Comparison of ENCODE assay signal across 10 cellular contexts in the genomic region with DNA sequence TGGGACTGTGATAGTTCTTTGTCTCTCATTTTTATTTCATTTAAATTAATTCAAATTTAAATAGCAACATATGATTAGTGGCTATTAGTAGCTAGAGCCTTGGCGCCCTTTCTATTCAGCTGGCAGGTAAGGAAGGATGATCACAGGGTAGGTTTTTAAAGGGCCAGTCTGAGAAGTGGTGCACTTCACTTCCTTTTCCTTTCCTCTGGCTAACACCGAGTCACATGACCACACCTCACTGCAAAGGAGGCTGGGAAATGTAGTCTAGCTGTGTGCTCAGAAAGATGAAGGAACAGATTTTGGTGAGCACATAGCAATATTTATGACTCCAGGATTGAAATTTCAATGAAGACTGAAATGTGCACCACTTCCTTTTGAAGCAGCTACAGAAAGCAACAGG.
DNase-seq lines count a peak whose midpoint lies in the region; ATAC-seq, FAIRE-seq and TF ChIP-seq lines count a peak whose summit lies in the region.
"Had no signal": no experiment of that assay in that cellular context is flagged by ENCODE, and none has a peak within 500 bp of the region (broad histone marks: within the 10 kb centered on the region; RNA-seq: fewer than 3 reads in every experiment).

No MANE protein-coding gene starts in this region.

- no peak for FAIRE-seq in HepG2 (lab: Jason Lieb, UNC)

- no peak for ATAC-seq in HepG2
- ATAC-seq in GM21528 (IDR thresholded peaks at IDR 0.05; ENCODE audit: low FRiP score, unreplicated experiment) = no peak
- no peak for ATAC-seq in HG03159 (IDR thresholded peaks at IDR 0.05; ENCODE audit: unreplicated experiment)

- H3K27ac ChIP-seq in HepG2 (ENCODE audit: extremely low read length, insufficient read depth, low read length) = no peak overlapping the region
- H3K27ac ChIP-seq: left ventricle myocardium inferior had no signal

- H3K4me2 ChIP-seq in HepG2 (ENCODE audit: low read depth, low read length) = no peak overlapping the region

- BruUV-seq in HepG2 (replicated peaks; lab: Mats Ljungman, UMichigan) = no TSS peak

- H3K9ac ChIP-seq in HepG2 (ENCODE audit: insufficient read depth, low read depth, low read length) = no peak overlapping the region

- H3K27ac Mint-ChIP-seq in activated CD4-positive, alpha-beta memory T cell treated with anti-CD3 and anti-CD28 coated beads for 36 hours = no peak overlapping the region

- no peaks in the 10 kb centered on the region for H3K79me2 ChIP-seq in HepG2 (ENCODE audit: insufficient read depth, low read length)

- no peak for TF ChIP-seq RAD21 in HepG2 (CRISPR knock-in tag; IDR thresholded peaks at IDR 0.05)

- intact Hi-C loops in activated CD4-positive, alpha-beta memory T cell treated with anti-CD3 and anti-CD28 coated beads for 36 hours (cut with micrococcal nuclease) = no loop called here
- intact Hi-C loops in HepG2 (cut with micrococcal nuclease; ENCODE audit: unreplicated experiment) = no loop called here

- DNase-seq in DMS114 treated with DMSO at 0.1 percent for 48 hours (lab: John Stamatoyannopoulos, UW; ENCODE audit: unreplicated experiment) (peak; percentile 15), LHCN-M2 (ENCODE audit: low read depth) (peak; percentile 44), HepG2 (ENCODE audit: low spot score) (no peak), DMS153 (lab: John Stamatoyannopoulos, UW) (no peak), NCI-H226 (no peak)
- DNase-seq in activated CD4-positive, alpha-beta memory T cell treated with anti-CD3 and anti-CD28 coated beads for 36 hours = peak; percentile 53
- DNase-seq: left ventricle myocardium inferior, NCI-H1436 treated with DMSO at 0.1 percent for 48 hours had no signal

- H3K4me1 Mint-ChIP-seq in activated CD4-positive, alpha-beta memory T cell treated with anti-CD3 and anti-CD28 coated beads for 36 hours (ENCODE audit: low read depth) = peaks cover 16% of the 10 kb centered on the region

- H3K36me3 Mint-ChIP-seq in activated CD4-positive, alpha-beta memory T cell treated with anti-CD3 and anti-CD28 coated beads for 36 hours = no peaks in the 10 kb centered on the region

- CTCF ChIA-PET in activated CD4-positive, alpha-beta memory T cell treated with anti-CD3 and anti-CD28 coated beads for 36 hours (lab: Charles Lee) = no interaction called here
- CTCF ChIA-PET in HepG2 (lab: Yijun Ruan, JAX; ENCODE audit: low intra/inter-chr PET ratio, low total read pairs) = no interaction called here

- H3K27me3 Mint-ChIP-seq in activated CD4-positive, alpha-beta memory T cell treated with anti-CD3 and anti-CD28 coated beads for 36 hours = no peaks in the 10 kb centered on the region

- H3K9me3 Mint-ChIP-seq in activated CD4-positive, alpha-beta memory T cell treated with anti-CD3 and anti-CD28 coated beads for 36 hours = no peaks in the 10 kb centered on the region

- no peaks in the 10 kb centered on the region for H3K4me1 ChIP-seq in HepG2 (ENCODE audit: insufficient read depth, low read length)

- H3K4me3 Mint-ChIP-seq in activated CD4-positive, alpha-beta memory T cell treated with anti-CD3 and anti-CD28 coated beads for 36 hours = no peak overlapping the region

- H3K4me3 ChIP-seq in HepG2 (replicated peaks in 1 of 3; ENCODE audit: insufficient read depth in 1 of 3, low read depth in 2 of 3, low read length in 3 of 3) = no peak overlapping the region
- H3K4me3 ChIP-seq: left ventricle myocardium inferior had no signal

- no peaks in the 10 kb centered on the region for H3K27me3 ChIP-seq in HepG2 (ENCODE audit: control insufficient read depth in 1 of 2, insufficient read depth in 2 of 2, low read length in 2 of 2)

- H2AFZ ChIP-seq in HepG2 (ENCODE audit: low read length) = no peak overlapping the region

- TF ChIP-seq CTCF in HepG2 (CRISPR knock-in tag; IDR thresholded peaks at IDR 0.05) = no peak

- no peak for TF ChIP-seq POLR2A in HepG2 (IDR thresholded peaks at IDR 0.05; ENCODE audit: insufficient read depth in 1 of 2, low read depth in 2 of 2, low read length in 2 of 2)

- POLR2A ChIA-PET in activated CD4-positive, alpha-beta memory T cell treated with anti-CD3 and anti-CD28 coated beads for 36 hours (lab: Charles Lee) = no interaction called here
- POLR2A ChIA-PET in HepG2 (lab: Yijun Ruan, JAX) = no interaction called here

- in situ Hi-C loops in HepG2 (cut with HindIII; ENCODE audit: extremely low pct_ligation_motif_present, low pct_unique_long_range_greater_than_20kb) = no loop called here

- WGBS in HepG2 (ENCODE audit: low lambda C conversion rate) = 0% methylated on average over 2 of the region's 2 CpGs

- no peak for TF ChIP-seq EP300 in HepG2 (IDR thresholded peaks at IDR 0.05; ENCODE audit: low read depth in 2 of 2, low read length in 2 of 2)
- no peak for TF ChIP-seq EP300 in HepG2 (CRISPR knock-in tag; IDR thresholded peaks at IDR 0.05; ENCODE audit: borderline replicate concordance)

- H3K9me3 ChIP-seq in HepG2 (ENCODE audit: low read length) = peaks cover 64% of the 10 kb centered on the region
- H3K9me3 ChIP-seq: left ventricle myocardium inferior had no signal

- no peaks in the 10 kb centered on the region for H3K36me3 ChIP-seq in HepG2 (replicated peaks in 1 of 2; ENCODE audit: control insufficient read depth in 1 of 2, insufficient read depth in 2 of 2, low read length in 2 of 2)
- H3K36me3 ChIP-seq: left ventricle myocardium inferior had no signal

- H4K20me1 ChIP-seq in HepG2 (ENCODE audit: insufficient read depth, low read length) = no peaks in the 10 kb centered on the region

TF ChIP-seq in HepG2, 621 proteins besides CTCF, POLR2A, EP300 and RAD21:
- TF ChIP-seq, protein P1, sequence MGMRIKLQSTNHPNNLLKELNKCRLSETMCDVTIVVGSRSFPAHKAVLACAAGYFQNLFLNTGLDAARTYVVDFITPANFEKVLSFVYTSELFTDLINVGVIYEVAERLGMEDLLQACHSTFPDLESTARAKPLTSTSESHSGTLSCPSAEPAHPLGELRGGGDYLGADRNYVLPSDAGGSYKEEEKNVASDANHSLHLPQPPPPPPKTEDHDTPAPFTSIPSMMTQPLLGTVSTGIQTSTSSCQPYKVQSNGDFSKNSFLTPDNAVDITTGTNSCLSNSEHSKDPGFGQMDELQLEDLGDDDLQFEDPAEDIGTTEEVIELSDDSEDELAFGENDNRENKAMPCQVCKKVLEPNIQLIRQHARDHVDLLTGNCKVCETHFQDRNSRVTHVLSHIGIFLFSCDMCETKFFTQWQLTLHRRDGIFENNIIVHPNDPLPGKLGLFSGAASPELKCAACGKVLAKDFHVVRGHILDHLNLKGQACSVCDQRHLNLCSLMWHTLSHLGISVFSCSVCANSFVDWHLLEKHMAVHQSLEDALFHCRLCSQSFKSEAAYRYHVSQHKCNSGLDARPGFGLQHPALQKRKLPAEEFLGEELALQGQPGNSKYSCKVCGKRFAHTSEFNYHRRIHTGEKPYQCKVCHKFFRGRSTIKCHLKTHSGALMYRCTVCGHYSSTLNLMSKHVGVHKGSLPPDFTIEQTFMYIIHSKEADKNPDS (CRISPR knock-in tag; IDR thresholded peaks at IDR 0.05) = no peak
- TF ChIP-seq, protein P2, sequence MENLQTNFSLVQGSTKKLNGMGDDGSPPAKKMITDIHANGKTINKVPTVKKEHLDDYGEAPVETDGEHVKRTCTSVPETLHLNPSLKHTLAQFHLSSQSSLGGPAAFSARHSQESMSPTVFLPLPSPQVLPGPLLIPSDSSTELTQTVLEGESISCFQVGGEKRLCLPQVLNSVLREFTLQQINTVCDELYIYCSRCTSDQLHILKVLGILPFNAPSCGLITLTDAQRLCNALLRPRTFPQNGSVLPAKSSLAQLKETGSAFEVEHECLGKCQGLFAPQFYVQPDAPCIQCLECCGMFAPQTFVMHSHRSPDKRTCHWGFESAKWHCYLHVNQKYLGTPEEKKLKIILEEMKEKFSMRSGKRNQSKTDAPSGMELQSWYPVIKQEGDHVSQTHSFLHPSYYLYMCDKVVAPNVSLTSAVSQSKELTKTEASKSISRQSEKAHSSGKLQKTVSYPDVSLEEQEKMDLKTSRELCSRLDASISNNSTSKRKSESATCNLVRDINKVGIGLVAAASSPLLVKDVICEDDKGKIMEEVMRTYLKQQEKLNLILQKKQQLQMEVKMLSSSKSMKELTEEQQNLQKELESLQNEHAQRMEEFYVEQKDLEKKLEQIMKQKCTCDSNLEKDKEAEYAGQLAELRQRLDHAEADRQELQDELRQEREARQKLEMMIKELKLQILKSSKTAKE (CRISPR knock-in tag; IDR thresholded peaks at IDR 0.05; ENCODE audit: borderline replicate concordance) = no peak
- no peak for TF ChIP-seq RORA (CRISPR knock-in tag; IDR thresholded peaks at IDR 0.05)
- no peak for TF ChIP-seq MAFF (IDR thresholded peaks at IDR 0.05; ENCODE audit: low read depth, low read length)
- TF ChIP-seq ZNF143 (CRISPR knock-in tag; IDR thresholded peaks at IDR 0.05) = peak; percentile 45; the same call in 1 of the 2 replicates
- no peak for TF ChIP-seq ZSCAN25 (CRISPR knock-in tag; IDR thresholded peaks at IDR 0.05)
- TF ChIP-seq MED13 (CRISPR knock-in tag; IDR thresholded peaks at IDR 0.05) = no peak
- TF ChIP-seq POLR2G (IDR thresholded peaks at IDR 0.05; ENCODE audit: low read depth, low read length) = no peak

Comparison
In these comparisons a context has a peak if more than half of its experiments do, and no peak if none do; other contexts are left out.
1. DNase-seq: peak in DMS114 treated with DMSO at 0.1 percent for 48 hours (single experiment), LHCN-M2 (single experiment) and activated CD4-positive, alpha-beta memory T cell treated with anti-CD3 and anti-CD28 coated beads for 36 hours (single experiment); none in HepG2 (single experiment), DMS153 (single experiment) and NCI-H226 (single experiment).